10 cellular contexts compared by ENCODE assay signal in genomic region chr5:14440223-14440597, GRCh38.
DNase-seq lines count a peak whose midpoint lies in the region; TF ChIP-seq lines count a peak whose summit lies in the region.
"Had no signal": no experiment of that assay in that cellular context is flagged by ENCODE, and none has a peak within 500 bp of the region (broad histone marks: within the 10 kb centered on the region; RNA-seq: fewer than 3 reads in every experiment).

No MANE protein-coding gene starts in this region.

- no peak overlapping the region for H2BK120ac ChIP-seq in H9 (ENCODE audit: low read depth, low read length, poor library complexity, severe bottlenecking)

- CTCF ChIA-PET in activated naive CD4-positive, alpha-beta T cell treated with anti-CD3 and anti-CD28 coated beads, Interleukin-2, amount 10 ng/mL, durations not matched to agents 7 days and 5 days (lab: Charles Lee): no interaction called here

- no peak overlapping the region for H3K4me3 ChIP-seq in ectodermal cell (ENCODE audit: insufficient read depth, low read depth, low read length)
- H3K4me3 ChIP-seq in stomach: peak overlapping the region in 3 of 4 donors; percentile 39 to 44 (median 43)

- H3K27ac ChIP-seq in H9 (ENCODE audit: insufficient read length, low read depth, low read length) (no peak overlapping the region), ectodermal cell (ENCODE audit: insufficient read depth, low read depth, low read length, poor library complexity, severe bottlenecking) (peak overlapping the region; percentile 17), stomach (peak overlapping the region in 4 of 5 donors; percentile 52 to 85 (median 78))

- no peak overlapping the region for H3K23ac ChIP-seq in H9 (ENCODE audit: insufficient read length, low read depth, low read length)

- H3K4me1 ChIP-seq in H9 (ENCODE audit: insufficient read depth, low read length) (no peaks in the 10 kb centered on the region; the same call in 1 of the 2 replicates), ectodermal cell (ENCODE audit: control insufficient read depth, insufficient read depth, low read length) (peaks cover 27% of the 10 kb centered on the region), stomach (peaks cover 0 to 43% (median 16%) of the 10 kb centered on the region in 4 donors)

- no peak for TF ChIP-seq POLR2A in stomach (IDR thresholded peaks at IDR 0.05)

- no peak for DNase-seq in H9
- no peak for DNase-seq in mesothelial cell of epicardium (ENCODE audit: low spot score in 2 of 2, unreplicated experiment in 2 of 2)
- DNase-seq in stomach: no peak
- no peak for DNase-seq in activated T-cell treated with anti-CD3 and anti-CD28 coated beads, Interleukin-2, amount 50 U/mL, for 48 hours
- DNase-seq in activated naive CD4-positive, alpha-beta T cell treated with anti-CD3 and anti-CD28 coated beads, Interleukin-2, amount 10 ng/mL, durations not matched to agents 7 days and 5 days: no peak
- no peak for DNase-seq in SIG-M5 (lab: John Stamatoyannopoulos, UW)
- no peak for DNase-seq in NCI-H446 treated with DMSO at 0.1 percent for 48 hours (lab: John Stamatoyannopoulos, UW)
- DNase-seq: CD4-positive, alpha-beta memory T cell; central memory CD4-positive, alpha-beta T cell had no signal

- H3K14ac ChIP-seq in H9 (ENCODE audit: insufficient read depth, low read length): no peak overlapping the region

- no peak overlapping the region for H4K8ac ChIP-seq in H9 (replicated peaks; ENCODE audit: insufficient read length, low read depth, low read length)

- H3K27me3 ChIP-seq in H9 (ENCODE audit: insufficient read depth, low read length) (no peaks in the 10 kb centered on the region), ectodermal cell (ENCODE audit: control insufficient read depth, insufficient read depth, low read length, poor library complexity, severe bottlenecking) (no peaks in the 10 kb centered on the region), stomach (no peaks in the 10 kb centered on the region)

- no peak overlapping the region for H4K91ac ChIP-seq in H9 (ENCODE audit: insufficient read length, low read depth, low read length)

- H2AK5ac ChIP-seq in H9 (ENCODE audit: insufficient read length, low read length): no peak overlapping the region

- no peak overlapping the region for H3T11ph ChIP-seq in H9 (ENCODE audit: low read length)

- H3K79me1 ChIP-seq in H9 (ENCODE audit: insufficient read depth, low read depth, low read length, poor library complexity, severe bottlenecking): no peaks in the 10 kb centered on the region

- no peaks in the 10 kb centered on the region for H3K23me2 ChIP-seq in H9 (ENCODE audit: insufficient read length, low read depth, low read length, poor library complexity, severe bottlenecking)

- H3K4me3 Mint-ChIP-seq in H9: no peak overlapping the region
- H3K4me3 Mint-ChIP-seq in mesothelial cell of epicardium: peak overlapping the region; percentile 65
- no peak overlapping the region for H3K4me3 Mint-ChIP-seq in activated naive CD4-positive, alpha-beta T cell treated with anti-CD3 and anti-CD28 coated beads, Interleukin-2, amount 10 ng/mL, durations not matched to agents 7 days and 5 days
- H3K4me3 Mint-ChIP-seq: CD4-positive, alpha-beta memory T cell had no signal

- no peak overlapping the region for H3K4me2 ChIP-seq in H9 (ENCODE audit: insufficient read depth, insufficient read length, low read length)

- H3K4me1 Mint-ChIP-seq in H9 (peaks cover 11 to 13% of the 10 kb centered on the region in 2 experiments), mesothelial cell of epicardium (peaks cover 48% of the 10 kb centered on the region)
- peaks cover 24% of the 10 kb centered on the region for H3K4me1 Mint-ChIP-seq in activated naive CD4-positive, alpha-beta T cell treated with anti-CD3 and anti-CD28 coated beads, Interleukin-2, amount 10 ng/mL, durations not matched to agents 7 days and 5 days

- H3K56ac ChIP-seq in H9 (ENCODE audit: insufficient read length, low read depth, low read length): no peak overlapping the region

- peaks cover 4% of the 10 kb centered on the region for H3K36me3 ChIP-seq in ectodermal cell (ENCODE audit: control insufficient read depth, insufficient read depth, low read length)
- H3K36me3 ChIP-seq in stomach: peaks cover 0 to 20% (median 10%) of the 10 kb centered on the region in 4 donors

- H2BK20ac ChIP-seq in H9 (ENCODE audit: low read depth, low read length, poor library complexity, severe bottlenecking): no peak overlapping the region

- WGBS in H9 (ENCODE audit: extremely low coverage, insufficient read length, low lambda C conversion rate): no CpG with 5 or more reads among the region's 10 CpGs
- WGBS in ectodermal cell, 2 experiments: 88 to 90% methylated on average over 10 of the region's 10 CpGs
- WGBS in stomach, 5 donors: 58 to 73% (median 69%) methylated on average over 10 of the region's 10 CpGs

- H3K9me3 ChIP-seq in H9 (ENCODE audit: control insufficient read depth, low read depth, low read length): no peaks in the 10 kb centered on the region
- no peaks in the 10 kb centered on the region for H3K9me3 ChIP-seq in ectodermal cell (ENCODE audit: control insufficient read depth, low read length)
- no peaks in the 10 kb centered on the region for H3K9me3 ChIP-seq in stomach

- H3K27me3 Mint-ChIP-seq in H9 (ENCODE audit: low read depth) (no peaks in the 10 kb centered on the region), mesothelial cell of epicardium (ENCODE audit: low read depth) (no peaks in the 10 kb centered on the region)
- peaks cover 6% of the 10 kb centered on the region for H3K27me3 Mint-ChIP-seq in activated naive CD4-positive, alpha-beta T cell treated with anti-CD3 and anti-CD28 coated beads, Interleukin-2, amount 10 ng/mL, durations not matched to agents 7 days and 5 days

- intact Hi-C loops in stomach (cut with DNase I; ENCODE audit: low total_unique reads): no loop called here

- no peaks in the 10 kb centered on the region for H4K20me1 ChIP-seq in H9 (ENCODE audit: control insufficient read depth, insufficient read depth, insufficient read length)

- H2AFZ ChIP-seq in H9 (ENCODE audit: low read length): no peak overlapping the region

- no peak overlapping the region for H2BK15ac ChIP-seq in H9 (ENCODE audit: low read depth, low read length)

- TF ChIP-seq CTCF in H9 (conservative IDR thresholded peaks at IDR 0.05) (no peak), mesothelial cell of epicardium (IDR thresholded peaks at IDR 0.05; ENCODE audit: unreplicated experiment) (no peak), stomach (IDR thresholded peaks at IDR 0.05) (no peak)

- no peak overlapping the region for H3K18ac ChIP-seq in H9 (ENCODE audit: insufficient read length, low read depth, low read length)

- H3K9ac ChIP-seq in H9 (ENCODE audit: extremely low read depth, insufficient read length, low read length): no peak overlapping the region

- H3K36me3 Mint-ChIP-seq in H9 (ENCODE audit: insufficient read depth in 1 of 3, low read depth in 3 of 3) (peaks cover 16 to 22% (median 17%) of the 10 kb centered on the region in 3 experiments), mesothelial cell of epicardium (peaks cover 26% of the 10 kb centered on the region)
- peaks cover 1% of the 10 kb centered on the region for H3K36me3 Mint-ChIP-seq in activated naive CD4-positive, alpha-beta T cell treated with anti-CD3 and anti-CD28 coated beads, Interleukin-2, amount 10 ng/mL, durations not matched to agents 7 days and 5 days

- H4K5ac ChIP-seq in H9 (ENCODE audit: insufficient read length, low read depth, low read length): no peak overlapping the region

- peaks cover 6% of the 10 kb centered on the region in 2 experiments; a peak in 4 of 5 replicates for H3K9me3 Mint-ChIP-seq in H9
- H3K9me3 Mint-ChIP-seq in mesothelial cell of epicardium: peaks cover 4% of the 10 kb centered on the region
- H3K9me3 Mint-ChIP-seq in activated naive CD4-positive, alpha-beta T cell treated with anti-CD3 and anti-CD28 coated beads, Interleukin-2, amount 10 ng/mL, durations not matched to agents 7 days and 5 days: no peaks in the 10 kb centered on the region

- H3K79me2 ChIP-seq in H9 (ENCODE audit: insufficient read depth, low read length): no peaks in the 10 kb centered on the region

- no peak overlapping the region for H2BK12ac ChIP-seq in H9 (ENCODE audit: insufficient read length, low read depth, low read length)

- no peak for TF ChIP-seq EP300 in stomach (IDR thresholded peaks at IDR 0.05)

- H3K4ac ChIP-seq in H9 (ENCODE audit: low read depth, low read length): no peak overlapping the region

- no peak overlapping the region for H2BK5ac ChIP-seq in H9 (ENCODE audit: insufficient read length, low read length)

- H3K27ac Mint-ChIP-seq in H9 (peak overlapping the region; percentile 65 to 84 (median 78); a peak in 5 of 7 replicates), mesothelial cell of epicardium (peak overlapping the region; percentile 99)
- H3K27ac Mint-ChIP-seq in activated naive CD4-positive, alpha-beta T cell treated with anti-CD3 and anti-CD28 coated beads, Interleukin-2, amount 10 ng/mL, durations not matched to agents 7 days and 5 days: no peak overlapping the region
- H3K27ac Mint-ChIP-seq: CD4-positive, alpha-beta memory T cell had no signal
